ENCODE assay signal across 9 cellular contexts in the genomic region with DNA sequence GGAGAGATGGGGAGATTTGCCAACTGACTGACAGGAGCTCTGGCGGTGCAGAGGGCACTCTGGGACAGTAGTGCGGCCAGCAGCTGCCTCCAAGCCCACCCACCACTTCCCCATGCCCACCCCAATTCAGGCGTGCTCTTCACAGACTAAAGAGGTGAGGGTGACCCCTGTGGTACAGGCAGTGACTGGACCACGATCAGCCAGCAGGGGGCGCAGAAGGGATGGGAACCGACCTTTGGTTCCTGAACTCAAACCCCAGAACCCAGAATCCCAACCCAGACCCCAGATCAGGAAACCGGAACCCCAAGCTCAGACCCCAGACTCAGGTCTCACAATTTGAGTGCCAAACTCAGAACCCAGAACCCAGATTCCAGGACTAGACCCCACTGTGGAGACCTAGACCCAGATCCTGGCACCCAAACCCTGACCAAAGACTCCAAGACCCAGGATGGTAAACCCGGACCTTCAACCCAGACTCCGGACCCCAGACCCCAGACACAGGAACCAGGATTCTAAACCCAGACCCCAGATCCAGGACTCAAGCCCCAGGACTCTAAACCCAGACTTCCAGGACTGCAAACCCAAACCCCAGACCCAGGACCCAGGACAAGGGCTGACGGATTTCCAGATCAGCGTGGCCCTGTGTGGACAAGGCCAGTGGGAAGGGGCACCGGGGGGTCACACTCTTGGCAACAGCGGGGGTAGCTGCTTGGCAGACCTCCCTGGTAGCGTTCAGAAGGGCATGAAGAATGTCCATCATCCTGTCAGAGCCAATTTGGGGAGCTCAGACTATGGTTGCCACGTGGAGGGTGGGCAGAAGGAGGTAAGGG. TPM values are rescaled to one million over a fixed set of nuclear protein-coding genes. Genes with fewer than 3 reads are reported as not detected.
A peak's percentile ranks its signal among the peaks of the same experiment; 100 is the strongest.
DNase-seq lines count a peak whose midpoint lies in the region; ATAC-seq, FAIRE-seq and TF ChIP-seq lines count a peak whose summit lies in the region.
"Had no signal": no experiment of that assay in that cellular context is flagged by ENCODE, and none has a peak within 500 bp of the region (broad histone marks: within the 10 kb centered on the region; RNA-seq: fewer than 3 reads in every experiment).

No MANE protein-coding gene starts in this region.

- ATAC-seq in activated CD4-positive, CD25-positive, alpha-beta regulatory T cell treated with anti-CD3 and anti-CD28 coated beads, Interleukin-2, amount 50 U/mL, for 24 hours: peak; percentile 65 to 69
- ATAC-seq in left colon (peak; percentile 68), GM21390 (IDR thresholded peaks at IDR 0.05; ENCODE audit: unreplicated experiment) (no peak)

- no peak for DNase-seq in D721Med (ENCODE audit: insufficient read length, low spot score)
- DNase-seq in Jurkat, Clone E6-1 (ENCODE audit: low read depth, low spot score): peak; percentile 14
- DNase-seq in bronchial epithelial cell (ENCODE audit: low read depth): peak; percentile 26
- peak; percentile 59 to 89 for DNase-seq in left colon
- DNase-seq in stimulated activated CD4-positive, alpha-beta T cell treated with anti-CD3 and anti-CD28 coated beads, Interleukin-4, amount 100 ng/mL, for 24 hours: peak; percentile 85
- DNase-seq in DMS79 treated with DMSO at 0.1 percent for 48 hours (lab: John Stamatoyannopoulos, UW): no peak

- intact Hi-C loops in left colon (cut with DNase I, micrococcal nuclease): no loop called here

- TF ChIP-seq CTCF in D721Med (IDR thresholded peaks at IDR 0.05; ENCODE audit: insufficient read depth, missing control alignments): peak; percentile 87
- TF ChIP-seq CTCF in bronchial epithelial cell (IDR thresholded peaks at IDR 0.05; ENCODE audit: insufficient read depth, low read length, severe bottlenecking): peak; percentile 92

- H3K4me3 ChIP-seq in Jurkat, Clone E6-1 (ENCODE audit: low read length): no peak overlapping the region
- H3K4me3 ChIP-seq in bronchial epithelial cell (ENCODE audit: low read depth, low read length): no peak overlapping the region

- H3K36me3 ChIP-seq in bronchial epithelial cell (ENCODE audit: control insufficient read depth, insufficient read depth, low read length): no peaks in the 10 kb centered on the region

- no peak for FAIRE-seq in D721Med (lab: Jason Lieb, UNC)
- FAIRE-seq in bronchial epithelial cell (lab: Jason Lieb, UNC): no peak
- FAIRE-seq: TTC549 had no signal

- H3K27me3 ChIP-seq in bronchial epithelial cell (ENCODE audit: control insufficient read depth, insufficient read depth, low read length): peaks cover 9% of the 10 kb centered on the region

RNA-seq across cellular contexts. Expression of a gene that starts 3.7 kb away (rescaled TPM):
- not detected for polyA plus RNA-seq in Jurkat, Clone E6-1 (2012; ENCODE audit: insufficient read depth, insufficient read length)
- total RNA-seq in bronchial epithelial cell: not detected in 2 replicates
- under 1 TPM; 0.47 to 0.79 TPM for total RNA-seq in left colon

RNA-seq across cellular contexts. Expression of a gene that starts 10.6 kb away (rescaled TPM):
- polyA plus RNA-seq in Jurkat, Clone E6-1 (2012; ENCODE audit: insufficient read depth, insufficient read length): not detected
- total RNA-seq in bronchial epithelial cell (not detected in 2 replicates), left colon (1 to 10 TPM; 1.4 to 1.7 TPM)

Comparison
In these comparisons a context has a peak if more than half of its experiments do, and no peak if none do; other contexts are left out.
1. DNase-seq: peak in Jurkat, Clone E6-1 (single experiment), bronchial epithelial cell (single experiment), left colon (2 of 2) and stimulated activated CD4-positive, alpha-beta T cell treated with anti-CD3 and anti-CD28 coated beads, Interleukin-4, amount 100 ng/mL, for 24 hours (single experiment); none in D721Med (single experiment) and DMS79 treated with DMSO at 0.1 percent for 48 hours (single experiment).